In genomic region chr2:172329404-172330059, GRCh38 we compare ENCODE assay signal across 20 cellular contexts.
DNase-seq lines count a peak whose midpoint lies in the region; ATAC-seq and TF ChIP-seq lines count a peak whose summit lies in the region.
"Had no signal": no experiment of that assay in that cellular context is flagged by ENCODE, and none has a peak within 500 bp of the region (broad histone marks: within the 10 kb centered on the region; RNA-seq: fewer than 3 reads in every experiment).

No MANE protein-coding gene starts in this region.

- H3K79me2 ChIP-seq in parathyroid adenoma = no peaks in the 10 kb centered on the region

- H3K9me3 ChIP-seq in parathyroid adenoma (ENCODE audit: control insufficient read depth, low read length) (no peaks in the 10 kb centered on the region), aorta (ENCODE audit: control insufficient read depth, low read length) (no peaks in the 10 kb centered on the region)
- H3K9me3 ChIP-seq: SJCRH30 had no signal

- H3K27me3 ChIP-seq in parathyroid adenoma (ENCODE audit: control insufficient read depth, insufficient read depth, low read length) (no peaks in the 10 kb centered on the region), aorta (ENCODE audit: control insufficient read depth in 1 of 2, insufficient read depth in 2 of 2, low read length in 1 of 2) (no peaks in the 10 kb centered on the region)
- H3K27me3 ChIP-seq: brain microvascular endothelial cell, SJCRH30 had no signal

- H2AFZ ChIP-seq in parathyroid adenoma = no peak overlapping the region

- H3K27me3 Mint-ChIP-seq in immature natural killer cell (ENCODE audit: low read depth in 3 of 3) = peaks cover 0 to 3% (median 2%) of the 10 kb centered on the region in 3 donors

- peak overlapping the region in 4 of 5 donors; percentile 22 to 68 (median 45) for H3K4me3 Mint-ChIP-seq in immature natural killer cell
- H3K4me3 Mint-ChIP-seq: activated naive CD4-positive, alpha-beta T cell treated with anti-CD3 and anti-CD28 coated beads, Interleukin-2, amount 10 ng/mL, durations not matched to agents 7 days and 5 days had no signal

- H3K4me2 ChIP-seq in parathyroid adenoma (ENCODE audit: low read length) = no peak overlapping the region

- peaks cover 0 to 3% (median 0%) of the 10 kb centered on the region in 3 donors for H3K36me3 Mint-ChIP-seq in immature natural killer cell
- H3K36me3 Mint-ChIP-seq: activated naive CD4-positive, alpha-beta T cell treated with anti-CD3 and anti-CD28 coated beads, Interleukin-2, amount 10 ng/mL, durations not matched to agents 7 days and 5 days had no signal

- no peaks in the 10 kb centered on the region for H3K4me1 ChIP-seq in parathyroid adenoma
- no peaks in the 10 kb centered on the region for H3K4me1 ChIP-seq in aorta (ENCODE audit: control insufficient read depth in 1 of 2, insufficient read depth in 2 of 2, low read length in 2 of 2)

- peak overlapping the region in 4 of 6 donors; percentile 15 to 76 (median 47) for H3K27ac Mint-ChIP-seq in immature natural killer cell
- H3K27ac Mint-ChIP-seq: activated naive CD4-positive, alpha-beta T cell treated with anti-CD3 and anti-CD28 coated beads, Interleukin-2, amount 10 ng/mL, durations not matched to agents 7 days and 5 days had no signal

- H3K36me3 ChIP-seq in parathyroid adenoma (ENCODE audit: control insufficient read depth, insufficient read depth, low read length) = no peaks in the 10 kb centered on the region
- H3K36me3 ChIP-seq in aorta (ENCODE audit: control insufficient read depth in 1 of 2, insufficient read depth in 2 of 2, low read length in 1 of 2) = no peaks in the 10 kb centered on the region
- H3K36me3 ChIP-seq: brain microvascular endothelial cell, SJCRH30 had no signal

- peak; percentile 38 for DNase-seq in NCI-H748 (lab: John Stamatoyannopoulos, UW; ENCODE audit: unreplicated experiment)
- DNase-seq in NCI-H748 treated with DMSO at 0.1 percent for 48 hours (lab: John Stamatoyannopoulos, UW) = no peak
- peak in 1 of 3 donors; percentile 32 for DNase-seq in immature natural killer cell
- DNase-seq in aorta = peak in 1 of 2 donors; percentile 81
- no peak for DNase-seq in NCI-H146 treated with DMSO at 0.1 percent for 48 hours (lab: John Stamatoyannopoulos, UW; ENCODE audit: unreplicated experiment)
- no peak for DNase-seq in activated naive CD4-positive, alpha-beta T cell treated with Interleukin-2 at 50 U/mL for 16 hours
- no peak for DNase-seq in caudate nucleus (lab: John Stamatoyannopoulos, UW)
- DNase-seq: activated CD4-positive, alpha-beta T cell treated with anti-CD3 and anti-CD28 coated beads for 48 hours; activated naive CD4-positive, alpha-beta T cell treated with anti-CD3 and anti-CD28 coated beads, Interleukin-2, amount 10 ng/mL, durations not matched to agents 7 days and 5 days; brain microvascular endothelial cell; C1 segment of cervical spinal cord; effector CD8-positive, alpha-beta T cell; KBM-7; NCI-H2227 treated with DMSO at 0.1 percent for 48 hours; occipital lobe; SJCRH30; T-helper 9 cell had no signal

- H3K27ac ChIP-seq in parathyroid adenoma (peak overlapping the region; percentile 57), aorta (ENCODE audit: low read depth in 1 of 2, low read length in 2 of 2) (no peak overlapping the region), caudate nucleus (ENCODE audit: low read depth, low read length) (no peak overlapping the region)
- H3K27ac ChIP-seq: 22Rv1, brain microvascular endothelial cell, HL-60, SJCRH30 had no signal

- H3K4me3 ChIP-seq in parathyroid adenoma (ENCODE audit: low read depth, low read length) = no peak overlapping the region
- no peak overlapping the region for H3K4me3 ChIP-seq in aorta (ENCODE audit: low read length in 2 of 2)
- H3K4me3 ChIP-seq: SJCRH30 had no signal

- TF ChIP-seq CTCF in parathyroid adenoma (IDR thresholded peaks at IDR 0.05) = no peak

- peaks cover 14 to 29% of the 10 kb centered on the region in 2 donors for H3K4me1 Mint-ChIP-seq in immature natural killer cell

- H3K9ac ChIP-seq in parathyroid adenoma = no peak overlapping the region

- intact Hi-C loops in aorta (cut with DNase I) = no loop called here

- WGBS in aorta, 2 donors = 27 to 28% methylated on average over 11 of the region's 11 CpGs

- peak; percentile 70 for ATAC-seq in aorta (ENCODE audit: low FRiP score)

- H3K9me3 Mint-ChIP-seq in immature natural killer cell = no peaks in the 10 kb centered on the region
- H3K9me3 Mint-ChIP-seq: activated naive CD4-positive, alpha-beta T cell treated with anti-CD3 and anti-CD28 coated beads, Interleukin-2, amount 10 ng/mL, durations not matched to agents 7 days and 5 days had no signal
